Comparison of ENCODE assay signal across 28 cellular contexts in the genomic region with DNA sequence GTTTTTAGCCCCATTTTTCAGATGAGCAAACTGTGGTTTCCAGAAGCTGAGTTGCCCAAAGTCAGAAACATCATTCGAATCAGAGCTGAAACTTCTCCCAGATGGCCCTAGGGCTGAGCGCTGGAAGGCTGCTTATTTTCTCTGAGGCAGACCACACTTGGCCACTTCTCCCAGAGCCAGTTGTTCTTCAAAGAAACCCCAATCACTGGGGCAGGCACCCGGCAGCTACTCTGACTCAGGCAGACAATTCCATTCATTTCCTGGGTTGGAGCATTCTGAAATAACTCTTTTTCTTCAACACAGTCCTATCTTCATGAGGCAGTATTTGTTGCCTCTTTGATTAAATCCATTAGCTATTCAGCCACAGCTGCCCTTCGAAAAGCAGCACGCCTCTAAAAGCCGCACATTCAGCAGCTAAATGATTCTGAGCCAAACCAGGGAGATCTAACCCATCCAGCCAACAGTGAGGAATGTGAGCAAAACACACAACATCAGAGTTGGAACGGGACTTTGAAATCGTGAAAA. TPM values are rescaled to one million over a fixed set of nuclear protein-coding genes. Genes with fewer than 3 reads are reported as not detected.
DNase-seq lines count a peak whose midpoint lies in the region; ATAC-seq, FAIRE-seq and TF ChIP-seq lines count a peak whose summit lies in the region.
"Had no signal": no experiment of that assay in that cellular context is flagged by ENCODE, and none has a peak within 500 bp of the region (broad histone marks: within the 10 kb centered on the region; RNA-seq: fewer than 3 reads in every experiment).

No MANE protein-coding gene starts in this region.

- no peaks in the 10 kb centered on the region for H3K79me2 ChIP-seq in astrocyte (ENCODE audit: insufficient read depth, low read length)

- H2AFZ ChIP-seq in astrocyte (ENCODE audit: low read depth, low read length) = no peak overlapping the region

- H3K36me3 ChIP-seq in astrocyte (ENCODE audit: insufficient read depth, low read length) (no peaks in the 10 kb centered on the region), vagina (no peaks in the 10 kb centered on the region)
- H3K36me3 ChIP-seq: cardiac muscle cell, heart right ventricle, right atrium auricular region, SJSA1 had no signal

- H3K9ac ChIP-seq in astrocyte (ENCODE audit: low read length) = no peak overlapping the region
- H3K9ac ChIP-seq: KMS-11 had no signal

- H3K4me2 ChIP-seq in astrocyte (ENCODE audit: low read length) = peak overlapping the region; percentile 21
- H3K4me2 ChIP-seq: KMS-11 had no signal

- H4K20me1 ChIP-seq in astrocyte (ENCODE audit: insufficient read depth, low read length) = no peaks in the 10 kb centered on the region

- intact Hi-C loops in sciatic nerve (cut with DNase I) = no loop called here
- intact Hi-C loops in vagina (cut with DNase I) = no loop called here

- no peak for FAIRE-seq in astrocyte (lab: Jason Lieb, UNC)
- FAIRE-seq: endothelial cell of umbilical vein had no signal

- peaks cover 2% of the 10 kb centered on the region for H3K27me3 Mint-ChIP-seq in astrocyte (ENCODE audit: low read depth, unreplicated experiment)
- H3K27me3 Mint-ChIP-seq: activated T-cell treated with anti-CD3 and anti-CD28 coated beads, Interleukin-2, amount 50 U/mL, for 24 hours; CD4-positive, alpha-beta T cell had no signal

- no peaks in the 10 kb centered on the region for H3K9me3 ChIP-seq in astrocyte (ENCODE audit: insufficient read depth, low read depth, low read length)
- H3K9me3 ChIP-seq in vagina = no peaks in the 10 kb centered on the region
- H3K9me3 ChIP-seq: heart right ventricle, right atrium auricular region, SJSA1 had no signal

- no peak overlapping the region for H3K4me3 ChIP-seq in astrocyte (ENCODE audit: insufficient read depth, low read depth, low read length)
- no peak overlapping the region for H3K4me3 ChIP-seq in vagina
- H3K4me3 ChIP-seq: cardiac muscle cell, heart right ventricle, right atrium auricular region, SJSA1 had no signal

- peaks cover 15% of the 10 kb centered on the region for H3K4me1 Mint-ChIP-seq in astrocyte (ENCODE audit: low read depth, unreplicated experiment)
- H3K4me1 Mint-ChIP-seq: naive thymus-derived CD8-positive, alpha-beta T cell had no signal

- no peak for TF ChIP-seq POLR2A in vagina (IDR thresholded peaks at IDR 0.05)

- H3K9me3 Mint-ChIP-seq in astrocyte (ENCODE audit: unreplicated experiment) = no peaks in the 10 kb centered on the region
- H3K9me3 Mint-ChIP-seq: activated T-cell treated with anti-CD3 and anti-CD28 coated beads, Interleukin-2, amount 50 U/mL, for 24 hours had no signal

- H3K27ac ChIP-seq in astrocyte (ENCODE audit: low read depth, low read length) = no peak overlapping the region
- no peak overlapping the region for H3K27ac ChIP-seq in vagina
- H3K27ac ChIP-seq: cardiac muscle cell, heart right ventricle, KMS-11, right atrium auricular region, SJSA1 had no signal

- H3K27ac Mint-ChIP-seq in astrocyte (ENCODE audit: unreplicated experiment) = no peak overlapping the region
- H3K27ac Mint-ChIP-seq: activated T-cell treated with anti-CD3 and anti-CD28 coated beads, Interleukin-2, amount 50 U/mL, for 24 hours; CD4-positive, alpha-beta T cell; naive thymus-derived CD8-positive, alpha-beta T cell had no signal

- H3K4me3 Mint-ChIP-seq in astrocyte (ENCODE audit: unreplicated experiment) = no peak overlapping the region
- H3K4me3 Mint-ChIP-seq: activated T-cell treated with anti-CD3 and anti-CD28 coated beads, Interleukin-2, amount 50 U/mL, for 24 hours; CD4-positive, alpha-beta T cell; naive thymus-derived CD8-positive, alpha-beta T cell had no signal

- H3K4me1 ChIP-seq in astrocyte (ENCODE audit: insufficient read depth, low read length) (no peaks in the 10 kb centered on the region), vagina (no peaks in the 10 kb centered on the region)
- H3K4me1 ChIP-seq: heart right ventricle, right atrium auricular region, SJSA1 had no signal

- DNase-seq in GM04503 (ENCODE audit: low read depth) (peak; percentile 8), astrocyte (ENCODE audit: low read depth) (peak; percentile 68), iPS-NIHi11 (ENCODE audit: low spot score) (peak; percentile 13), sciatic nerve (ENCODE audit: low spot score) (no peak), vagina (ENCODE audit: extremely low spot score in 2 of 2) (no peak)
- DNase-seq: activated CD4-positive, CD25-positive, alpha-beta regulatory T cell treated with anti-CD3 and anti-CD28 coated beads, Interleukin-2, amount 50 U/mL, for 72 hours; activated CD8-positive, alpha-beta memory T cell treated with anti-CD3 and anti-CD28 coated beads for 24 hours; activated T-cell treated with anti-CD3 and anti-CD28 coated beads, Interleukin-2, amount 50 U/mL, for 24 hours; CD4-positive, alpha-beta T cell; EL; heart right ventricle; mesendoderm; naive thymus-derived CD8-positive, alpha-beta T cell; NCI-H146; NCI-H446 treated with DMSO at 0.1 percent for 48 hours; stimulated activated naive CD4-positive, alpha-beta T cell treated with Interleukin-2 at 50 U/mL for 16 hours; T-helper 1 cell had no signal

- no peaks in the 10 kb centered on the region for H3K36me3 Mint-ChIP-seq in astrocyte (ENCODE audit: low read depth, unreplicated experiment)
- H3K36me3 Mint-ChIP-seq: naive thymus-derived CD8-positive, alpha-beta T cell had no signal

- ATAC-seq in sciatic nerve = peak; percentile 36
- no peak for ATAC-seq in HG03460 (IDR thresholded peaks at IDR 0.05; ENCODE audit: unreplicated experiment)
- no peak for ATAC-seq in HG03439 (IDR thresholded peaks at IDR 0.05; ENCODE audit: unreplicated experiment)
- ATAC-seq in HG02885 (IDR thresholded peaks at IDR 0.05; ENCODE audit: poor library complexity, unreplicated experiment) = no peak
- ATAC-seq: heart right ventricle; left lobe of liver; naive thymus-derived CD8-positive, alpha-beta T cell; Panc1 had no signal

- TF ChIP-seq CTCF in astrocyte (IDR thresholded peaks at IDR 0.05; ENCODE audit: insufficient read depth, low read depth, low read length) (no peak), vagina (IDR thresholded peaks at IDR 0.05) (no peak)

- no peaks in the 10 kb centered on the region for H3K27me3 ChIP-seq in astrocyte (ENCODE audit: insufficient read depth, low read length)
- H3K27me3 ChIP-seq in vagina = no peaks in the 10 kb centered on the region
- H3K27me3 ChIP-seq: cardiac muscle cell, heart right ventricle, right atrium auricular region, SJSA1 had no signal

RNA-seq across cellular contexts. Expression of gene LRATD1, which starts 40.9 kb away (rescaled TPM):
- total RNA-seq in astrocyte = 17.6 and 28.3 TPM in 2 replicates
- total RNA-seq in sciatic nerve = 3.0 TPM
- total RNA-seq in vagina = 32.7 TPM
- total RNA-seq: CD4-positive, alpha-beta T cell; endothelial cell of umbilical vein; naive thymus-derived CD8-positive, alpha-beta T cell; osteocyte; SJSA1 had no signal

Comparison
In these comparisons a context has a peak if more than half of its experiments do, and no peak if none do; other contexts are left out.
1. DNase-seq: peak in GM04503 (single experiment), astrocyte (single experiment) and iPS-NIHi11 (single experiment); none in sciatic nerve (single experiment) and vagina (0 of 2).